8 cellular contexts compared by ENCODE assay signal in genomic region chr3:88057650-88058321, GRCh38. TPM values are rescaled to one million over a fixed set of nuclear protein-coding genes. Genes with fewer than 3 reads are reported as not detected.
DNase-seq lines count a peak whose midpoint lies in the region; ATAC-seq and TF ChIP-seq lines count a peak whose summit lies in the region.

No MANE protein-coding gene starts in this region.

- TF ChIP-seq CTCF in HFF-Myc (IDR thresholded peaks at IDR 0.05; ENCODE audit: low read depth, low read length, missing control alignments) (no peak), kidney epithelial cell (IDR thresholded peaks at IDR 0.05; ENCODE audit: insufficient read depth, low read length, poor library complexity, severe bottlenecking) (peak; percentile 26)

- H3K9me3 ChIP-seq in BLaER1 = no peaks in the 10 kb centered on the region

- H3K36me3 ChIP-seq in BLaER1 = peaks cover 24% of the 10 kb centered on the region
- peaks cover 1% of the 10 kb centered on the region for H3K36me3 ChIP-seq in kidney epithelial cell (ENCODE audit: control insufficient read depth, insufficient read depth, low read length)

- H3K4me3 ChIP-seq in BLaER1 = peak overlapping the region; percentile 98
- H3K4me3 ChIP-seq in HFF-Myc (replicated peaks; ENCODE audit: low read depth, low read length) = peak overlapping the region; percentile 96
- H3K4me3 ChIP-seq in kidney epithelial cell (ENCODE audit: low read depth, low read length) = peak overlapping the region; percentile 87

- peaks cover 46% of the 10 kb centered on the region for H4K20me1 ChIP-seq in BLaER1

- peaks cover 35% of the 10 kb centered on the region for H3K4me1 ChIP-seq in BLaER1

- H3K4me2 ChIP-seq in BLaER1 = peak overlapping the region; percentile 71

- H3K27ac ChIP-seq in BLaER1 (peak overlapping the region; percentile 96), angular gyrus (ENCODE audit: low read depth, low read length) (peak overlapping the region; percentile 84)

- ATAC-seq in HG02852 (IDR thresholded peaks at IDR 0.05; ENCODE audit: unreplicated experiment) = no peak

- H3K27me3 ChIP-seq in BLaER1 (no peaks in the 10 kb centered on the region), kidney epithelial cell (ENCODE audit: control insufficient read depth, insufficient read depth, low read length) (no peaks in the 10 kb centered on the region)

- peak overlapping the region; percentile 89 for H3K9ac ChIP-seq in BLaER1

- DNase-seq in HFF-Myc (ENCODE audit: extremely low read depth, low read depth) (no peak), kidney epithelial cell (ENCODE audit: low read depth) (no peak), superior temporal gyrus (ENCODE audit: extremely low spot score) (peak; percentile 69), SW480 (ENCODE audit: low spot score) (no peak)
- no peak for DNase-seq in activated CD8-positive, alpha-beta memory T cell treated with anti-CD3 and anti-CD28 coated beads for 24 hours

RNA-seq across cellular contexts. Expression of gene CGGBP1, which starts 1.0 kb away (rescaled TPM):
- total RNA-seq in kidney epithelial cell = 51.6 and 53.4 TPM in 2 replicates

RNA-seq across cellular contexts. Expression of gene ZNF654, which starts 1.3 kb away (rescaled TPM):
- 6.6 and 6.8 TPM in 2 replicates for total RNA-seq in kidney epithelial cell
